2 cellular contexts compared by ENCODE assay signal in the genomic region with DNA sequence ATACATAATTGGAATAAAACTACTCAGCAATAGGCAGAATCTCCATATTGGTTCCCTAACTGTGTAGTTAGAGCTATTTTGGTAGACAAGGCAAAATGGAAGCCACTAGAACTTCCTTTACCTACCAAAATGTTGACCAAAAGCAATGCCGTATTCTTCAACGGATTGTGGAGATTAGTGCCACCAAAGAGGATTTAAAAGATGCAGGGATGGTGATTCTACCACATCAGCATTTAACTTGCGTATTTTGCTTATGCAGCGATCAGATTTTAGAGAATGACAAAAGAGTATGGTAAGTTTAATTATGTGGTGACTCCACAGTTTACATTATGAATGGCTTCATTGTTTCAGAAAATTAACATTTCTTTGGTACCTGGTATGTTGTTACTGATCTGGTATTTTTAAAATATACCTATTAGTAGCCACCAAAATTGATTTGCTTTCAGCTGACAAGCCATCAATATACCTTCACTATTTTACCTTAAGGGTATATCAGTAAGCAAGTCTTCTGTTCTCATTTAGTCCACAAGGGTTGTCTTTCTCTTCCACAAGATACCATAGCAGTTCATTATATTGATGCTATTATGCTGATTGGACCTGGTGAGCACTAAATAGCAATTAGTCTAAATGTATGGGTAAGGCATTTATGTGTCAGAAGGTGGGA.
TF ChIP-seq lines count a peak whose summit lies in the region.

No MANE protein-coding gene starts in this region.

TF ChIP-seq in HepG2, 621 proteins besides CTCF, POLR2A, EP300 and RAD21:
- TF ChIP-seq SMYD3 (CRISPR knock-in tag; IDR thresholded peaks at IDR 0.05): no peak
- TF ChIP-seq ZNF3 (CRISPR knock-in tag; IDR thresholded peaks at IDR 0.05): no peak
- TF ChIP-seq, protein P1, sequence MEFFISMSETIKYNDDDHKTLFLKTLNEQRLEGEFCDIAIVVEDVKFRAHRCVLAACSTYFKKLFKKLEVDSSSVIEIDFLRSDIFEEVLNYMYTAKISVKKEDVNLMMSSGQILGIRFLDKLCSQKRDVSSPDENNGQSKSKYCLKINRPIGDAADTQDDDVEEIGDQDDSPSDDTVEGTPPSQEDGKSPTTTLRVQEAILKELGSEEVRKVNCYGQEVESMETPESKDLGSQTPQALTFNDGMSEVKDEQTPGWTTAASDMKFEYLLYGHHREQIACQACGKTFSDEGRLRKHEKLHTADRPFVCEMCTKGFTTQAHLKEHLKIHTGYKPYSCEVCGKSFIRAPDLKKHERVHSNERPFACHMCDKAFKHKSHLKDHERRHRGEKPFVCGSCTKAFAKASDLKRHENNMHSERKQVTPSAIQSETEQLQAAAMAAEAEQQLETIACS (CRISPR knock-in tag; IDR thresholded peaks at IDR 0.05): no peak
- peak; percentile 43 to 71; a peak in 3 of 4 replicates for TF ChIP-seq MAFK (conservative IDR thresholded peaks at IDR 0.05 in 1 of 2, IDR thresholded peaks at IDR 0.05 in 1 of 2; ENCODE audit: low read length in 2 of 2)
- TF ChIP-seq ZNF577 (CRISPR knock-in tag; IDR thresholded peaks at IDR 0.05; ENCODE audit: borderline replicate concordance, low read depth): no peak
- TF ChIP-seq PHF21A (CRISPR knock-in tag; IDR thresholded peaks at IDR 0.05): no peak
- TF ChIP-seq MAFF (IDR thresholded peaks at IDR 0.05; ENCODE audit: low read depth, low read length): peak; percentile 61
- TF ChIP-seq, protein P2, sequence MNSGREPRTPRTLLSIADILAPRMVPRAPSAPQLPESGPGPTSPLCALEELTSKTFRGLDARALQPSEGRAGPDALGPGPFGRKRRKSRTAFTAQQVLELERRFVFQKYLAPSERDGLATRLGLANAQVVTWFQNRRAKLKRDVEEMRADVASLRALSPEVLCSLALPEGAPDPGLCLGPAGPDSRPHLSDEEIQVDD (CRISPR knock-in tag; IDR thresholded peaks at IDR 0.05; ENCODE audit: borderline replicate concordance): no peak
TF ChIP-seq in HepG2: peak in this region for 2.

TF ChIP-seq in H1, 55 proteins besides CTCF, POLR2A, EP300 and RAD21:
- TF ChIP-seq KDM1A (IDR thresholded peaks at IDR 0.05; ENCODE audit: borderline replicate concordance, low read length) (no peak), MAFK (IDR thresholded peaks at IDR 0.05; ENCODE audit: low read depth, low read length) (peak; percentile 35; the same call in 1 of the 2 replicates), JUN (IDR thresholded peaks at IDR 0.05; ENCODE audit: low read depth, low read length) (no peak), TCF12 (IDR thresholded peaks at IDR 0.05; ENCODE audit: low read depth, low read length) (no peak), CBX5 (IDR thresholded peaks at IDR 0.05; ENCODE audit: low read depth, low read length) (no peak), BRCA1 (IDR thresholded peaks at IDR 0.05; ENCODE audit: low read depth, low read length) (no peak), CREB1 (IDR thresholded peaks at IDR 0.05) (no peak)
